ENCODE assay signal across 16 cellular contexts in genomic region chr2:174939046-174939445, GRCh38.
A peak's percentile ranks its signal among the peaks of the same experiment; 100 is the strongest.
DNase-seq lines count a peak whose midpoint lies in the region; ATAC-seq and TF ChIP-seq lines count a peak whose summit lies in the region.
"Had no signal": no experiment of that assay in that cellular context is flagged by ENCODE, and none has a peak within 500 bp of the region (broad histone marks: within the 10 kb centered on the region; RNA-seq: fewer than 3 reads in every experiment).

No MANE protein-coding gene starts in this region.

- no peak overlapping the region for H3K27ac ChIP-seq in ascending aorta
- H3K27ac ChIP-seq: C4-2B, cardiac muscle cell, Peyer's patch had no signal

- H3K9me3 ChIP-seq in ascending aorta, result no peaks in the 10 kb centered on the region
- H3K9me3 ChIP-seq: Peyer's patch had no signal

- H3K4me1 ChIP-seq in ascending aorta, result no peaks in the 10 kb centered on the region
- H3K4me1 ChIP-seq: Peyer's patch had no signal

- DNase-seq in Daoy (ENCODE audit: low read depth) (peak; percentile 42), M059J (ENCODE audit: low read depth) (peak; percentile 79), amniotic stem cell (lab: John Stamatoyannopoulos, UW) (peak; percentile 9), glomerular visceral epithelial cell (ENCODE audit: extremely low spot score) (peak; percentile 59), ascending aorta (ENCODE audit: low spot score in 2 of 2) (no peak), RPMI8226 (no peak)
- no peak for DNase-seq in NK-92 treated with Interleukin-12 subunit alpha and Interleukin-12 subunit beta, amount 100 ng/mL, for 24 hours (lab: John Stamatoyannopoulos, UW)
- DNase-seq: activated CD4-positive, alpha-beta memory T cell treated with anti-CD3 and anti-CD28 coated beads, Interleukin-2, amount 10 ng/mL, durations not matched to agents 7 days and 5 days; NCI-H1092; NCI-H510A treated with DMSO at 0.1 percent for 48 hours; Peyer's patch; stimulated activated naive CD8-positive, alpha-beta T cell treated with anti-CD3 and anti-CD28 coated beads, Interleukin-15, Interleukin-2, amounts not matched to agents 100 U/mL and 50 U/mL, for 24 hours had no signal

- H3K27me3 ChIP-seq in ascending aorta, result no peaks in the 10 kb centered on the region
- H3K27me3 ChIP-seq: cardiac muscle cell, Peyer's patch had no signal

- no peak overlapping the region for H3K4me3 ChIP-seq in ascending aorta
- H3K4me3 ChIP-seq: cardiac muscle cell, Peyer's patch had no signal

- no peak for TF ChIP-seq CTCF in ascending aorta (IDR thresholded peaks at IDR 0.05)

- ATAC-seq in HG03342 (IDR thresholded peaks at IDR 0.05; ENCODE audit: unreplicated experiment), result no peak
- ATAC-seq: sciatic nerve; stimulated activated naive CD8-positive, alpha-beta T cell treated with anti-CD3 and anti-CD28 coated beads, Interleukin-15, Interleukin-2, amounts not matched to agents 100 U/mL and 50 U/mL, for 24 hours had no signal

- H3K36me3 ChIP-seq in ascending aorta, result no peaks in the 10 kb centered on the region
- H3K36me3 ChIP-seq: Peyer's patch had no signal

- intact Hi-C loops in ascending aorta (cut with DNase I), result no loop called here

Comparison
In these comparisons a context has a peak if more than half of its experiments do, and no peak if none do; other contexts are left out.
1. DNase-seq: peak in Daoy (single experiment), M059J (single experiment), amniotic stem cell (single experiment) and glomerular visceral epithelial cell (single experiment); none in ascending aorta (0 of 2), RPMI8226 (single experiment) and NK-92 treated with Interleukin-12 subunit alpha and Interleukin-12 subunit beta, amount 100 ng/mL, for 24 hours (single experiment).